In genomic region chr4:135605096-135605495, GRCh38 we compare ENCODE assay signal across 26 cellular contexts.
"Had no signal": no experiment of that assay in that cellular context is flagged by ENCODE, and none has a peak within 500 bp of the region (broad histone marks: within the 10 kb centered on the region; RNA-seq: fewer than 3 reads in every experiment).

No MANE protein-coding gene starts in this region.

- DNase-seq: heart right ventricle; kidney glomerular epithelial cell; left cardiac atrium; left lung; lower lobe of right lung; mammary epithelial cell; mesenchymal stem cell; naive B cell; natural killer cell; nephron progenitor cell; ovary; right lobe of liver; stimulated activated CD4-positive, alpha-beta T cell treated with anti-CD3 and anti-CD28 coated beads, Interleukin-12 subunit alpha, Interleukin-12 subunit beta, amount 100 ng/mL, for 4 hours; stimulated activated CD4-positive, alpha-beta T cell treated with anti-CD3 and anti-CD28 coated beads, Interleukin-15, amount 100 ng/mL, for 24 hours; stimulated activated CD4-positive, alpha-beta T cell treated with anti-CD3 and anti-CD28 coated beads, Interleukin-2, amount 100 ng/mL, for 24 hours; stimulated activated CD4-positive, alpha-beta T cell treated with anti-CD3 and anti-CD28 coated beads, Interleukin-4, amount 100 ng/mL, for 1 hour; stimulated activated naive B cell treated with anti-CD40 and anti-IgM and Interleukin-4, amounts not matched to agents 10 μg/mL and 1 μg/mL and 100 μg/mL, for 72 hours; stimulated activated naive CD8-positive, alpha-beta T cell treated with anti-CD3 and anti-CD28 coated beads, Interleukin-15, Interleukin-2, amounts not matched to agents 100 U/mL and 50 U/mL, for 24 hours; stomach; testis; thyroid gland; upper lobe of right lung had no signal

- H3K36me3 ChIP-seq: heart right ventricle, left lung, lower lobe of right lung, ovary, right atrium auricular region, right lobe of liver, stomach, thyroid gland, upper lobe of right lung had no signal

- H2AFZ ChIP-seq: hepatocyte, neural progenitor cell had no signal

- H3K9me3 ChIP-seq: ovary, testis, thyroid gland, upper lobe of right lung had no signal

- H3K27ac ChIP-seq: heart right ventricle, hepatocyte, left lung, lower lobe of right lung, neural progenitor cell, ovary, right atrium auricular region, right lobe of liver, stomach, testis, thyroid gland, upper lobe of right lung had no signal

- H3K4me1 ChIP-seq: heart right ventricle, left lung, lower lobe of right lung, neural progenitor cell, right atrium auricular region, right lobe of liver, stomach, testis, thyroid gland, upper lobe of right lung had no signal

- H3K27me3 ChIP-seq: heart right ventricle, hepatocyte, left lung, neural progenitor cell, ovary, right atrium auricular region, right lobe of liver, stomach, testis, thyroid gland, upper lobe of right lung had no signal

- H3K4me3 ChIP-seq: heart right ventricle, hepatocyte, left lung, lower lobe of right lung, neural progenitor cell, ovary, right atrium auricular region, right lobe of liver, smooth muscle cell, stomach, testis, thyroid gland, upper lobe of right lung had no signal

- H3K9ac ChIP-seq: neural progenitor cell had no signal
